28 cellular contexts compared by ENCODE assay signal in the genomic region with DNA sequence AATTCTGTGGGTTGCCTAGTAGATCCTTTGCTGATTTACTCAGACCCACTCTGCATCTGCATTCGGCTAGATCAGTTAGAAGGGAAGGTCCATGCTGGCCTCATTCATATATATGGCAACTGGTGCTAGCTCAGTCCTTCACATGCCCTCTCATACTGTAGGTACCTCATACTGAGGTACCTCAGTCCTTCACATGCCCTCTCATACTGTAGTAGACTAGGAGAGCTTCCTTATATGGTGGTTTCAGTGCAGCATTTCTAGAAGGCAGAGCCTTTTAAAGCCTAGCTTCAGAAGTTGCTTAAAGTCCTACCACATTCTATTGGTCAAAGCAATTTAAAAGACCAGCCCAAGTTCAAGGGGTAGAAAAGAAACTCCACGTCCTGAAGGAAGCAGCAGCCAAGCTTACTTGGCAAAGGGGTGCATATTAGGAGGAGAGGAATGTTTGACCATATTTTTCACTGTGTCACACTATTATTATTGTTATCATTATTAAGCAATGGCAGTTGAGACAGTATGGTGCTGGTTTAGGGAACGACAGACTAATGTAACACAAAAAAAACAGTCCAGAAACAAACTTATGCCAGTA.
"Had no signal": no experiment of that assay in that cellular context is flagged by ENCODE, and none has a peak within 500 bp of the region (broad histone marks: within the 10 kb centered on the region; RNA-seq: fewer than 3 reads in every experiment).

No MANE protein-coding gene starts in this region.

- H3K4me3 ChIP-seq: SJSA1 had no signal

- ATAC-seq: activated CD8-positive, alpha-beta memory T cell treated with anti-CD3 and anti-CD28 coated beads, Interleukin-2, amount 10 ng/mL, durations not matched to agents 7 days and 5 days; activated naive CD4-positive, alpha-beta T cell treated with anti-CD3 and anti-CD28 coated beads, Interleukin-2, amount 50 U/mL, for 72 hours; activated naive CD8-positive, alpha-beta T cell treated with anti-CD3 and anti-CD28 coated beads, Interleukin-2, amount 50 U/mL, for 24 hours; PC-3; SK-N-SH treated with all-trans-retinoic acid at 6 μM for 48 hours had no signal

- H3K27ac ChIP-seq: SJSA1 had no signal

- H3K27me3 ChIP-seq: SJSA1 had no signal

- H3K36me3 Mint-ChIP-seq: activated CD8-positive, alpha-beta memory T cell treated with anti-CD3 and anti-CD28 coated beads, Interleukin-2, amount 10 ng/mL, durations not matched to agents 7 days and 5 days; activated naive CD4-positive, alpha-beta T cell treated with anti-CD3 and anti-CD28 coated beads, Interleukin-2, amount 50 U/mL, for 72 hours had no signal

- H3K4me1 ChIP-seq: SJSA1 had no signal

- H3K9me3 Mint-ChIP-seq: activated B cell treated with CpG ODN at 0.5 μM for 24 hours; activated CD4-positive, alpha-beta T cell treated with anti-CD3 and anti-CD28 coated beads, Interleukin-2, amount 10 ng/mL, durations not matched to agents 24 days and 14 days; activated naive CD4-positive, alpha-beta T cell treated with anti-CD3 and anti-CD28 coated beads, Interleukin-2, amount 50 U/mL, for 72 hours; activated naive CD8-positive, alpha-beta T cell treated with anti-CD3 and anti-CD28 coated beads, Interleukin-2, amount 50 U/mL, for 24 hours; activated T-cell treated with anti-CD3 and anti-CD28 coated beads, Interleukin-2, amount 50 U/mL, for 24 hours; activated T-helper 1 cell treated with anti-CD3 and anti-CD28 coated beads, Interleukin-12 subunit alpha, Interleukin-12 subunit beta, Interleukin-2, Interleukin-4 antibody, amounts not matched to agents 30 ng/mL and 10 ng/mL and 1 ng/mL, durations not matched to agents 14 hours and 24 hours and 36 hours; brain; central memory CD8-positive, alpha-beta T cell; T-helper 2 cell treated with Interferon-gamma antibody and Interleukin-4, amounts not matched to agents 5 μg/mL and 100 μg/mL, for 36 hours had no signal

- H3K36me3 ChIP-seq: SJSA1 had no signal

- H3K4me1 Mint-ChIP-seq: activated B cell treated with CpG ODN at 0.5 μM for 24 hours; activated CD4-positive, alpha-beta T cell treated with anti-CD3 and anti-CD28 coated beads, Interleukin-2, amount 10 ng/mL, durations not matched to agents 24 days and 14 days; activated CD8-positive, alpha-beta memory T cell treated with anti-CD3 and anti-CD28 coated beads, Interleukin-2, amount 10 ng/mL, durations not matched to agents 7 days and 5 days; activated naive CD8-positive, alpha-beta T cell treated with anti-CD3 and anti-CD28 coated beads, Interleukin-2, amount 50 U/mL, for 24 hours; brain; central memory CD8-positive, alpha-beta T cell had no signal

- H3K27me3 Mint-ChIP-seq: activated B cell treated with CpG ODN at 0.5 μM for 24 hours; activated CD4-positive, alpha-beta T cell treated with anti-CD3 and anti-CD28 coated beads, Interleukin-2, amount 10 ng/mL, durations not matched to agents 24 days and 14 days; activated CD8-positive, alpha-beta memory T cell treated with anti-CD3 and anti-CD28 coated beads, Interleukin-2, amount 10 ng/mL, durations not matched to agents 7 days and 5 days; activated naive CD8-positive, alpha-beta T cell treated with anti-CD3 and anti-CD28 coated beads, Interleukin-2, amount 50 U/mL, for 24 hours; activated T-cell treated with anti-CD3 and anti-CD28 coated beads, Interleukin-2, amount 50 U/mL, for 24 hours; brain; central memory CD8-positive, alpha-beta T cell had no signal

- H3K4me3 Mint-ChIP-seq: activated B cell treated with CpG ODN at 0.5 μM for 24 hours; activated CD4-positive, alpha-beta T cell treated with anti-CD3 and anti-CD28 coated beads, Interleukin-2, amount 10 ng/mL, durations not matched to agents 24 days and 14 days; activated CD8-positive, alpha-beta memory T cell treated with anti-CD3 and anti-CD28 coated beads, Interleukin-2, amount 10 ng/mL, durations not matched to agents 7 days and 5 days; activated naive CD8-positive, alpha-beta T cell treated with anti-CD3 and anti-CD28 coated beads, Interleukin-2, amount 50 U/mL, for 24 hours; activated T-cell treated with anti-CD3 and anti-CD28 coated beads, Interleukin-2, amount 50 U/mL, for 24 hours; activated T-helper 1 cell treated with anti-CD3 and anti-CD28 coated beads, Interleukin-12 subunit alpha, Interleukin-12 subunit beta, Interleukin-2, Interleukin-4 antibody, amounts not matched to agents 30 ng/mL and 10 ng/mL and 1 ng/mL, durations not matched to agents 14 hours and 24 hours and 36 hours; brain; central memory CD8-positive, alpha-beta T cell; T-helper 2 cell treated with Interferon-gamma antibody and Interleukin-4, amounts not matched to agents 5 μg/mL and 100 μg/mL, for 36 hours had no signal

- DNase-seq: activated B cell treated with CpG ODN at 0.5 μM for 24 hours; activated CD4-positive, alpha-beta T cell treated with anti-CD3 and anti-CD28 coated beads for 1 hour; activated CD4-positive, alpha-beta T cell treated with anti-CD3 and anti-CD28 coated beads, Interleukin-2, amount 10 ng/mL, durations not matched to agents 24 days and 14 days; activated CD4-positive, alpha-beta T cell treated with anti-CD3 and anti-CD28 coated beads, Interleukin-2, amount 50 U/mL, for 48 hours; activated CD8-positive, alpha-beta memory T cell treated with anti-CD3 and anti-CD28 coated beads, Interleukin-2, amount 10 ng/mL, durations not matched to agents 7 days and 5 days; activated effector memory CD4-positive, alpha-beta T cell treated with anti-CD3 and anti-CD28 coated beads, Interleukin-2, amount 50 U/mL, for 16 hours; activated naive CD4-positive, alpha-beta T cell treated with Interleukin-2 at 50 U/mL for 16 hours; activated naive CD8-positive, alpha-beta T cell treated with anti-CD3 and anti-CD28 coated beads, Interleukin-2, amount 50 U/mL, for 24 hours; activated T-cell treated with anti-CD3 and anti-CD28 coated beads, Interleukin-2, amount 50 U/mL, for 24 hours; amniotic stem cell; Karpas-422; NCI-H1092; NCI-H1417; NCI-H1930; NCI-H2107; NCI-H345; NCI-H510A; NCI-H526 treated with DMSO at 0.1 percent for 48 hours; PC-3; SHP77; SW 1271 had no signal

- H3K27ac Mint-ChIP-seq: activated B cell treated with CpG ODN at 0.5 μM for 24 hours; activated CD4-positive, alpha-beta T cell treated with anti-CD3 and anti-CD28 coated beads, Interleukin-2, amount 10 ng/mL, durations not matched to agents 24 days and 14 days; activated CD8-positive, alpha-beta memory T cell treated with anti-CD3 and anti-CD28 coated beads, Interleukin-2, amount 10 ng/mL, durations not matched to agents 7 days and 5 days; activated naive CD4-positive, alpha-beta T cell treated with anti-CD3 and anti-CD28 coated beads, Interleukin-2, amount 50 U/mL, for 72 hours; activated naive CD8-positive, alpha-beta T cell treated with anti-CD3 and anti-CD28 coated beads, Interleukin-2, amount 50 U/mL, for 24 hours; activated T-cell treated with anti-CD3 and anti-CD28 coated beads, Interleukin-2, amount 50 U/mL, for 24 hours; activated T-helper 1 cell treated with anti-CD3 and anti-CD28 coated beads, Interleukin-12 subunit alpha, Interleukin-12 subunit beta, Interleukin-2, Interleukin-4 antibody, amounts not matched to agents 30 ng/mL and 10 ng/mL and 1 ng/mL, durations not matched to agents 14 hours and 24 hours and 36 hours; brain; T-helper 2 cell treated with Interferon-gamma antibody and Interleukin-4, amounts not matched to agents 5 μg/mL and 100 μg/mL, for 36 hours had no signal

- H3K9me3 ChIP-seq: SJSA1 had no signal
